In genomic region chr13:76027131-76027530, GRCh38 we compare ENCODE assay signal across 20 cellular contexts.
A peak's percentile ranks its signal among the peaks of the same experiment; 100 is the strongest.
DNase-seq lines count a peak whose midpoint lies in the region; ATAC-seq and TF ChIP-seq lines count a peak whose summit lies in the region.
"Had no signal": no experiment of that assay in that cellular context is flagged by ENCODE, and none has a peak within 500 bp of the region (broad histone marks: within the 10 kb centered on the region; RNA-seq: fewer than 3 reads in every experiment).

No MANE protein-coding gene starts in this region.

- H3K27ac ChIP-seq in cardiac muscle cell: peak overlapping the region; percentile 71
- H3K27ac ChIP-seq in testis: no peak overlapping the region
- H3K27ac ChIP-seq: RWPE1 had no signal

- no peak for TF ChIP-seq CTCF in cardiac muscle cell (IDR thresholded peaks at IDR 0.05; ENCODE audit: low read depth, low read length)
- TF ChIP-seq CTCF in testis (IDR thresholded peaks at IDR 0.05): no peak

- H3K36me3 ChIP-seq in cardiac muscle cell (no peaks in the 10 kb centered on the region), testis (ENCODE audit: low read depth, missing control alignments) (no peaks in the 10 kb centered on the region)

- WGBS in testis, 2 donors: 82 to 94% methylated on average over 2 of the region's 2 CpGs

- H3K4me3 ChIP-seq in cardiac muscle cell (no peak overlapping the region), testis (no peak overlapping the region)

- ATAC-seq in Right ventricle myocardium superior (ENCODE audit: poor library complexity): no peak
- ATAC-seq in HG02759 (IDR thresholded peaks at IDR 0.05; ENCODE audit: unreplicated experiment): no peak

- no peaks in the 10 kb centered on the region for H3K9me3 ChIP-seq in cardiac muscle cell (ENCODE audit: low read depth)
- H3K9me3 ChIP-seq in testis: no peaks in the 10 kb centered on the region

- TF ChIP-seq POLR2A in testis (IDR thresholded peaks at IDR 0.05): no peak

- no peaks in the 10 kb centered on the region for H3K27me3 ChIP-seq in cardiac muscle cell
- no peaks in the 10 kb centered on the region for H3K27me3 ChIP-seq in testis

- H3K4me1 ChIP-seq in cardiac muscle cell (ENCODE audit: low read depth) (peaks cover 52% of the 10 kb centered on the region), testis (no peaks in the 10 kb centered on the region)

- intact Hi-C loops in Right ventricle myocardium superior (cut with DNase I) (no loop called here), testis (cut with DNase I; ENCODE audit: low total_unique reads) (no loop called here)

- DNase-seq in cardiac muscle cell (ENCODE audit: low read depth in 1 of 2, low spot score in 1 of 2): no peak
- DNase-seq in Right ventricle myocardium superior: no peak
- DNase-seq in ecto neural progenitor cell (ENCODE audit: low spot score): peak; percentile 50
- DNase-seq in islet precursor cell: peak; percentile 85
- no peak for DNase-seq in DMS114 treated with DMSO at 0.1 percent for 48 hours (lab: John Stamatoyannopoulos, UW; ENCODE audit: unreplicated experiment)
- no peak for DNase-seq in testis
- DNase-seq in NCI-H1417 (lab: John Stamatoyannopoulos, UW): no peak
- DNase-seq: 8988T, ACHN, GOT3, HCEC 1CT, Kasumi-1, NCI-H1105, NCI-H146, NCI-H1930, NCI-H2107, NCI-H526 treated with DMSO at 0.1 percent for 48 hours, SHP77 treated with DMSO at 0.1 percent for 48 hours had no signal

Comparison
In these comparisons a context has a peak if more than half of its experiments do, and no peak if none do; other contexts are left out.
1. DNase-seq: peak in ecto neural progenitor cell (single experiment) and islet precursor cell (single experiment); none in cardiac muscle cell (0 of 2), Right ventricle myocardium superior (single experiment), DMS114 treated with DMSO at 0.1 percent for 48 hours (single experiment), testis (single experiment) and NCI-H1417 (0 of 3).